In the genomic region with DNA sequence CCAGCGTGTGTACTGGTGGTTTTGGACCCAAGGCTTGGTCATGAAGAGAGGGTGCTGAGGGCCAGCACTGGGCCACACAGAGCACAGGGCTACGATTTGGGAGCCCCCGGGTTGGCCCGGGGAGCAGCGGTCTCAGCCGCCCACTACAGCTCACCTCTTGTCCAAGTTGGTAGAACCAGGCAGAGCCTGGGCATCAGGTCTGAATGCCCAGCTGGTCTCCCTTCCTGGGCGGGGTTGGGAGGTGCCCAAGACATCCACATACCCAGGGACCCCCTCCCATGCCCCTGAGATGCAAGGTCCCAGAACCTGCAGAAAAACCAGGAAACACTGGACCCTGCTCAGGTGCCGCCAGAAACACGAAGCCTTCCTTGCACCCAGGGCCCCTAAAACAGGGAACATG, we compare ENCODE assay signal across 26 cellular contexts.
"Had no signal": no experiment of that assay in that cellular context is flagged by ENCODE, and none has a peak within 500 bp of the region (broad histone marks: within the 10 kb centered on the region; RNA-seq: fewer than 3 reads in every experiment).

No MANE protein-coding gene starts in this region.

- H3K4me1 Mint-ChIP-seq: naive B cell; naive thymus-derived CD8-positive, alpha-beta T cell had no signal

- H3K36me3 ChIP-seq: colonic mucosa, gastrocnemius medialis, heart right ventricle, left ventricle myocardium inferior, lower lobe of right lung had no signal

- H3K27me3 ChIP-seq: colonic mucosa, esophagus squamous epithelium had no signal

- ATAC-seq: effector memory CD8-positive, alpha-beta T cell; esophagus mucosa; gastrocnemius medialis; heart right ventricle; left colon; left lobe of liver; lower lobe of right lung; mucosa of descending colon; naive thymus-derived CD8-positive, alpha-beta T cell had no signal

- H3K4me3 Mint-ChIP-seq: dendritic cell treated with granulocyte-macrophage colony-stimulating factor and Interleukin-4, amounts not matched to agents 40 ng/mL and 50 ng/mL, for 4 days; effector memory CD8-positive, alpha-beta T cell; endodermal cell; naive B cell; naive thymus-derived CD8-positive, alpha-beta T cell had no signal

- DNase-seq: colonic mucosa; cortex of kidney; effector CD8-positive, alpha-beta T cell; effector memory CD8-positive, alpha-beta T cell; endodermal cell; erythroblast; esophagus squamous epithelium; foreskin fibroblast; foreskin melanocyte; gastrocnemius medialis; glutamatergic neuron; head of caudate nucleus; heart right ventricle; hippocampal formation; kidney glomerular epithelial cell; left colon; left ventricle myocardium inferior; lower lobe of right lung; mesendoderm; mucosa of descending colon; naive B cell; naive thymus-derived CD8-positive, alpha-beta T cell had no signal

- H3K36me3 Mint-ChIP-seq: naive B cell; naive thymus-derived CD8-positive, alpha-beta T cell had no signal

- H3K27ac Mint-ChIP-seq: dendritic cell treated with granulocyte-macrophage colony-stimulating factor and Interleukin-4, amounts not matched to agents 40 ng/mL and 50 ng/mL, for 4 days; effector memory CD8-positive, alpha-beta T cell; naive B cell; naive thymus-derived CD8-positive, alpha-beta T cell had no signal

- H3K4me3 ChIP-seq: colonic mucosa, esophagus squamous epithelium, gastrocnemius medialis, heart right ventricle, left ventricle myocardium inferior, lower lobe of right lung, mucosa of descending colon had no signal

- H3K4me1 ChIP-seq: colonic mucosa, gastrocnemius medialis, left ventricle myocardium inferior, lower lobe of right lung had no signal

- H3K27ac ChIP-seq: colonic mucosa, epithelial cell of prostate, esophagus squamous epithelium, gastrocnemius medialis, heart right ventricle, left ventricle myocardium inferior, lower lobe of right lung had no signal

- H3K9me3 Mint-ChIP-seq: dendritic cell treated with granulocyte-macrophage colony-stimulating factor and Interleukin-4, amounts not matched to agents 40 ng/mL and 50 ng/mL, for 4 days; effector memory CD8-positive, alpha-beta T cell; endodermal cell; naive B cell; naive thymus-derived CD8-positive, alpha-beta T cell had no signal

- H3K9me3 ChIP-seq: colonic mucosa, esophagus squamous epithelium, gastrocnemius medialis, heart right ventricle, left ventricle myocardium inferior, lower lobe of right lung, mucosa of descending colon had no signal
